ENCODE assay signal across 1 cellular context in genomic region chr11:34926831-34927132, GRCh38.
TF ChIP-seq lines count a peak whose summit lies in the region.

No MANE protein-coding gene starts in this region.

TF ChIP-seq in SK-N-SH, 30 proteins besides CTCF, POLR2A, EP300 and RAD21 (continued from another document):
- peak; percentile 24; the same call in 1 of the 2 replicates for TF ChIP-seq JUND (IDR thresholded peaks at IDR 0.05)
- TF ChIP-seq TAF1 (IDR thresholded peaks at IDR 0.05; ENCODE audit: borderline replicate concordance, low read depth, low read length), result no peak
